8 cellular contexts compared by ENCODE assay signal in the genomic region with DNA sequence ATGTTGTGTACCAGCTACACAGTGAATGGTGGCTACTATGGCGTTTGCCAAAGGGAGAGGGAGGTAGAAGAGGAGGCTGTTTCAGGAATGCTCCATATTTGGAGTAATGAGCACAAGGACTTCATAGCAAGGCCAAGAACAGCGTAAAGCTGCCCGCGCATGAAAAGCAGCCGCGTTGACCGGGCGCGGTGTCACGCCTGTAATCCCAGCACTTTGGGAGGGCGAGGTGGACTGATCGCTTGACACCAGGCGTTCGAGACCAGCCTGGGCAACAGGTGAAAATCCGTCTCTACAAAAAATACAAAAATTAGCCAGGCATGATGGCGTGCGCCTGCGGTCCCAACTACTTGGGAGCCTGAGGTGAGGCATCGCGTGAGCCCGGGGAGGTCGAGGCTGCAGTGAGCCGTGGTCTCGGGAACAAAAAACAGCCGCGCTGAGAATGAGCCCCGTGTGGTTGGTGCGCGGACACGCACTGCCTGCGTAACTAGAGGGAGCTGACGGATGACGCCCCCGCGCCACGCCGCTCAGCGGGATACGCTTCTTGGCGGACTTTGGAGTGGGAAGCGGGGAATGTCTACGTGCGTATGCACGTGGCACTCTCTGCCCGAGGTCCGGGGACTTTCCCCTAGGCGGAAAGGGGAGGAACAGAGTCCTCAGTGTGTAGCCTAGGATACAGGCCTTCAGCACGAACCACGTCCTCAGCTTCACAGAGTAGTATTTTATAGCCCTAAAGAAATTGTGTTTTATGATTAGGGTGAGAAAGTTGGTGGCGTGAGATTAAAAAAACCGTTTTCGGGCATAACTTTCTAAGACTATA. TPM values are rescaled to one million over a fixed set of nuclear protein-coding genes. Genes with fewer than 3 reads are reported as not detected.
DNase-seq lines count a peak whose midpoint lies in the region; ATAC-seq, FAIRE-seq and TF ChIP-seq lines count a peak whose summit lies in the region.

A gene (minus strand): TSS at position 693 of the 817 bp plus-strand sequence.

- peak within 1 kb of the TSS; percentile 100 for H3K27ac ChIP-seq in angular gyrus (ENCODE audit: low read depth, low read length)
- H3K27ac ChIP-seq in prostate gland: peak within 1 kb of the TSS; percentile 85 to 93
- H3K27ac ChIP-seq in urinary bladder (ENCODE audit: low read depth): peak within 1 kb of the TSS; percentile 94

- WGBS in prostate gland: under 1% methylated on average over 52 of the region's 52 CpGs
- WGBS in urinary bladder: under 1% methylated on average over 52 of the region's 52 CpGs

- TF ChIP-seq CTCF in prostate gland (IDR thresholded peaks at IDR 0.05): peak in 3 of 4 experiments; percentile 15 to 60 (median 47)

- no peaks in the 10 kb centered on the region for H3K36me3 ChIP-seq in prostate gland
- no peaks in the 10 kb centered on the region for H3K36me3 ChIP-seq in urinary bladder (ENCODE audit: insufficient read depth)

- DNase-seq in GM12892 (ENCODE audit: insufficient read length): peak; percentile 90
- DNase-seq in NCI-H1694 treated with DMSO at 0.1 percent for 48 hours (lab: John Stamatoyannopoulos, UW): peak; percentile 98
- DNase-seq in T-helper 2 cell: peak; percentile 67 to 94 (median 93)
- peak; percentile 97 for DNase-seq in left ventricle myocardium superior
- peak; percentile 95 for DNase-seq in prostate gland (ENCODE audit: low spot score)

- peak; percentile 94 for FAIRE-seq in GM12892 (lab: Jason Lieb, UNC)

- ATAC-seq in HG02885 (IDR thresholded peaks at IDR 0.05; ENCODE audit: poor library complexity, unreplicated experiment) (peak; percentile 88), left ventricle myocardium superior (peak; percentile 93)

- H3K4me3 ChIP-seq in prostate gland: peak within 1 kb of the TSS; percentile 84 to 91
- H3K4me3 ChIP-seq in urinary bladder (ENCODE audit: low read depth, low read length): peak within 1 kb of the TSS; percentile 75

- TF ChIP-seq POLR2A in GM12892 (IDR thresholded peaks at IDR 0.05; ENCODE audit: low read depth, low read length) (no peak), prostate gland (IDR thresholded peaks at IDR 0.05) (peak; percentile 68)

- no peaks in the 10 kb centered on the region for H3K27me3 ChIP-seq in prostate gland (replicated peaks; ENCODE audit: insufficient read depth)

- H3K9me3 ChIP-seq in prostate gland: no peaks in the 10 kb centered on the region

- H3K4me1 ChIP-seq in prostate gland (replicated peaks) (no peaks in the 10 kb centered on the region), urinary bladder (ENCODE audit: insufficient read depth) (no peaks in the 10 kb centered on the region)

- intact Hi-C loops in left ventricle myocardium superior (cut with micrococcal nuclease): no loop called here
- intact Hi-C loops in prostate gland (cut with DNase I): loop anchor here (5.0 kb wide), 1 partner anchor 75 kb away; a partner anchor contains a TSS

RNA-seq across cellular contexts. Expression of the gene that starts here (rescaled TPM):
- not detected for polyA plus RNA-seq in GM12892 (2012; ENCODE audit: missing spikeins)
- total RNA-seq in left ventricle myocardium superior (16,495 TPM), prostate gland (over 10,000 TPM in 1 of 2 donors, 1,000 to 10,000 TPM in 1; 1,879 to 13,864 TPM), urinary bladder (99,097 TPM)
- not detected for polyA plus RNA-seq in urinary bladder

Comparison
In these comparisons a context has a peak if more than half of its experiments do, and no peak if none do; other contexts are left out.
1. Peak in every context shown above with its lines: DNase-seq, ATAC-seq, H3K4me3 ChIP-seq and H3K27ac ChIP-seq.